Comparison of ENCODE assay signal across 8 cellular contexts in genomic region chr9:1100945-1101344, GRCh38. TPM values are rescaled to one million over a fixed set of nuclear protein-coding genes. Genes with fewer than 3 reads are reported as not detected.
DNase-seq lines count a peak whose midpoint lies in the region; ATAC-seq and TF ChIP-seq lines count a peak whose summit lies in the region.

No MANE protein-coding gene starts in this region.

- no TSS peak for BruUV-seq in PC-9 (replicated peaks; lab: Mats Ljungman, UMichigan)

- WGBS in prostate gland = 26% methylated on average over 10 of the region's 10 CpGs

- CTCF ChIA-PET in PC-9 (lab: Charles Lee) = no interaction called here

- DNase-seq in GM13976 (ENCODE audit: low spot score) = no peak
- DNase-seq in NCI-H748 (lab: John Stamatoyannopoulos, UW; ENCODE audit: unreplicated experiment) = peak; percentile 74
- no peak for DNase-seq in foreskin keratinocyte
- DNase-seq in prostate gland (ENCODE audit: low spot score) = peak; percentile 5
- no peak for DNase-seq in T-helper 9 cell
- DNase-seq in PC-9 = no peak
- DNase-seq in erythroblast (lab: John Stamatoyannopoulos, UW) = no peak

- no peaks in the 10 kb centered on the region for H3F3A ChIP-seq in PC-9 (ENCODE audit: insufficient read depth, low read depth)

- TF ChIP-seq POLR2A in prostate gland (IDR thresholded peaks at IDR 0.05) (no peak), erythroblast (IDR thresholded peaks at IDR 0.05; ENCODE audit: low read length) (no peak)

- no peaks in the 10 kb centered on the region for H3K9me2 ChIP-seq in PC-9 (ENCODE audit: insufficient read depth)

- in situ Hi-C loops in GM13976 (cut with MboI; ENCODE audit: low sequenced_read_pairs, unreplicated experiment) = no loop called here

- H4K20me1 ChIP-seq in PC-9 (ENCODE audit: insufficient read depth) = no peaks in the 10 kb centered on the region

- H3K9me3 ChIP-seq in prostate gland (no peaks in the 10 kb centered on the region), PC-9 (ENCODE audit: insufficient read depth, low read depth) (no peaks in the 10 kb centered on the region)

- H3K36me3 ChIP-seq in prostate gland (no peaks in the 10 kb centered on the region), PC-9 (ENCODE audit: low read depth) (no peaks in the 10 kb centered on the region)

- H3K27ac ChIP-seq in foreskin keratinocyte (no peak overlapping the region), prostate gland (no peak overlapping the region), PC-9 (no peak overlapping the region)

- no peak overlapping the region for H2AFZ ChIP-seq in PC-9

- intact Hi-C loops in prostate gland (cut with DNase I) = no loop called here
- intact Hi-C loops in PC-9 (cut with micrococcal nuclease; ENCODE audit: unreplicated experiment) = no loop called here

- ATAC-seq in foreskin keratinocyte (peak; percentile 27), GM18873 (IDR thresholded peaks at IDR 0.05; ENCODE audit: low FRiP score, unreplicated experiment) (no peak)

- TF ChIP-seq CTCF in GM13976 (IDR thresholded peaks at IDR 0.05; ENCODE audit: borderline replicate concordance, control extremely low read depth, extremely low read depth, insufficient read depth, missing control alignments) (peak; percentile 29), foreskin keratinocyte (conservative IDR thresholded peaks at IDR 0.05) (peak; percentile 46), prostate gland (IDR thresholded peaks at IDR 0.05) (peak in 3 of 4 experiments; percentile 18 to 49 (median 39)), PC-9 (conservative IDR thresholded peaks at IDR 0.05) (no peak)

- H3K4me1 ChIP-seq in foreskin keratinocyte (no peaks in the 10 kb centered on the region), prostate gland (replicated peaks) (no peaks in the 10 kb centered on the region), PC-9 (replicated peaks; ENCODE audit: insufficient read depth) (no peaks in the 10 kb centered on the region)

- H3K4me3 ChIP-seq in prostate gland (no peak overlapping the region), PC-9 (no peak overlapping the region)

- no peak overlapping the region for H3K4me2 ChIP-seq in PC-9

- H3K27me3 ChIP-seq in foreskin keratinocyte (peaks cover 3% of the 10 kb centered on the region), prostate gland (replicated peaks; ENCODE audit: insufficient read depth) (no peaks in the 10 kb centered on the region), PC-9 (ENCODE audit: insufficient read depth, low read depth) (no peaks in the 10 kb centered on the region)

- POLR2A ChIA-PET in PC-9 (lab: Charles Lee; ENCODE audit: unreplicated experiment) = no interaction called here

- H3K79me2 ChIP-seq in PC-9 (ENCODE audit: low read depth) = no peaks in the 10 kb centered on the region

RNA-seq across cellular contexts. Expression of gene DMRT2, which starts 50.8 kb away (rescaled TPM):
- total RNA-seq in foreskin keratinocyte (not detected in 2 replicates), prostate gland (under 1 TPM; 0.64 to 0.74 TPM), PC-9 (2021) (not detected in 2 replicates)
- not detected in 2 replicates for polyA plus RNA-seq in foreskin keratinocyte

Comparison
In these comparisons a context has a peak if more than half of its experiments do, and no peak if none do; other contexts are left out.
1. DNase-seq: peak in NCI-H748 (single experiment) and prostate gland (single experiment); none in GM13976 (single experiment), foreskin keratinocyte (0 of 2), T-helper 9 cell (single experiment), PC-9 (0 of 2) and erythroblast (0 of 2).